ENCODE assay signal across 1 cellular context in the genomic region with DNA sequence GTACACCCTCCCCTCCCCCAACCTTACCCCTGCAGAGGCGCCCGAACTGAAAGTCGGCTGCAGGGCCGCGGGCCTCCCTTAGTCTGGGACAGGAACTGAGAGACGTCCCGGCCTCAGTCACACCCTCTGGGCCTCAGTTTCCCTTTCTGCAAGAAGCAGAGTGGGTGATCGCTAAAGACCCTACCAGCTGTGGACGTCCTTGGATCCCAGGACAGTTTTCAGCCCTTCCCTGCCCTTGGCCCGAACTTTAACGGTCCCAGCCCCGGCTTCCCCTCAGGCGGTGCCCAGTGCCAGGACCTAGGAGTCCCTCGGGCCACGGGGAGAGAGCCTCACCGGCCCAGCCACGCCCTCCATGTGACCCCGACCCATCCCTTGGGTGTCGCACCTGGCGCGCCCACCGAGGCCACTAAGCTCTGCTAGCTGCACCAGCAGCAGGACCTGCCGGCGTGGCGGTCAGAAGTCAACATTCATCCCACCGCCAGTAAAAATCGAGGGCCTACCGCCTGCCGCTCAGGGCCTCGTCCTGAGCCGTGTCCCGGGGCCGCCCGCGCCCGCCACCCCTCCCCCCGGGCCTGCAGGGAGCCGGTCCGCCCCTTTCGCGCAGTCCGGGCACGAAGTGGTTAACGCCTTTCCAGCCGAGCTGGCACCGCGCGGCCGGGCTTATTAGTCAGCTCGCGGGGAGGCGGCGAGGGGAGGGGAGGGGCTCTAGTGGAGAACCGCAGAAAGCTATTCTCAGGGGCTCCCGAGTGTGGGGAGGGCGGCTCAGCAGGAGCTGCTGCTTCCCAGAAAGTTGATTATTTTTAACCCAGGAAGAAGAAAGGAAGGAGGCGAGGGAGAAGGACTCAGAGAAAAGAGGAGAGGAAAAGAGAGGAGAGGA.
TF ChIP-seq lines count a peak whose summit lies in the region.

No MANE protein-coding gene starts in this region.

TF ChIP-seq in HepG2, 621 proteins besides CTCF, POLR2A, EP300 and RAD21 (continued from another document and continues in another):
- TF ChIP-seq, protein P1, sequence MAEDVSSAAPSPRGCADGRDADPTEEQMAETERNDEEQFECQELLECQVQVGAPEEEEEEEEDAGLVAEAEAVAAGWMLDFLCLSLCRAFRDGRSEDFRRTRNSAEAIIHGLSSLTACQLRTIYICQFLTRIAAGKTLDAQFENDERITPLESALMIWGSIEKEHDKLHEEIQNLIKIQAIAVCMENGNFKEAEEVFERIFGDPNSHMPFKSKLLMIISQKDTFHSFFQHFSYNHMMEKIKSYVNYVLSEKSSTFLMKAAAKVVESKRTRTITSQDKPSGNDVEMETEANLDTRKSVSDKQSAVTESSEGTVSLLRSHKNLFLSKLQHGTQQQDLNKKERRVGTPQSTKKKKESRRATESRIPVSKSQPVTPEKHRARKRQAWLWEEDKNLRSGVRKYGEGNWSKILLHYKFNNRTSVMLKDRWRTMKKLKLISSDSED (CRISPR knock-in tag; IDR thresholded peaks at IDR 0.05): 0 out of 2 replicates have a peak, but pooled peaks have one; percentile 42
- TF ChIP-seq ZNF280D (CRISPR knock-in tag; IDR thresholded peaks at IDR 0.05): no peak
- TF ChIP-seq ZNF572 (CRISPR knock-in tag; IDR thresholded peaks at IDR 0.05): peak; percentile 40; the same call in 1 of the 2 replicates
- peak; percentile 85 for TF ChIP-seq CBFB (CRISPR knock-in tag; IDR thresholded peaks at IDR 0.05)
- peak; percentile 64; the same call in 1 of the 2 replicates for TF ChIP-seq MEIS2 (CRISPR knock-in tag; IDR thresholded peaks at IDR 0.05)
- TF ChIP-seq IRF2 (CRISPR knock-in tag; IDR thresholded peaks at IDR 0.05): 0 out of 2 replicates have a peak, but pooled peaks have one; percentile 49
- TF ChIP-seq TBX2 (CRISPR knock-in tag; IDR thresholded peaks at IDR 0.05; ENCODE audit: borderline replicate concordance): peak; percentile 85
- TF ChIP-seq AGO2 (optimal IDR thresholded peaks at IDR 0.05; ENCODE audit: low read depth, low read length): peak; percentile 93
- TF ChIP-seq, protein P2, sequence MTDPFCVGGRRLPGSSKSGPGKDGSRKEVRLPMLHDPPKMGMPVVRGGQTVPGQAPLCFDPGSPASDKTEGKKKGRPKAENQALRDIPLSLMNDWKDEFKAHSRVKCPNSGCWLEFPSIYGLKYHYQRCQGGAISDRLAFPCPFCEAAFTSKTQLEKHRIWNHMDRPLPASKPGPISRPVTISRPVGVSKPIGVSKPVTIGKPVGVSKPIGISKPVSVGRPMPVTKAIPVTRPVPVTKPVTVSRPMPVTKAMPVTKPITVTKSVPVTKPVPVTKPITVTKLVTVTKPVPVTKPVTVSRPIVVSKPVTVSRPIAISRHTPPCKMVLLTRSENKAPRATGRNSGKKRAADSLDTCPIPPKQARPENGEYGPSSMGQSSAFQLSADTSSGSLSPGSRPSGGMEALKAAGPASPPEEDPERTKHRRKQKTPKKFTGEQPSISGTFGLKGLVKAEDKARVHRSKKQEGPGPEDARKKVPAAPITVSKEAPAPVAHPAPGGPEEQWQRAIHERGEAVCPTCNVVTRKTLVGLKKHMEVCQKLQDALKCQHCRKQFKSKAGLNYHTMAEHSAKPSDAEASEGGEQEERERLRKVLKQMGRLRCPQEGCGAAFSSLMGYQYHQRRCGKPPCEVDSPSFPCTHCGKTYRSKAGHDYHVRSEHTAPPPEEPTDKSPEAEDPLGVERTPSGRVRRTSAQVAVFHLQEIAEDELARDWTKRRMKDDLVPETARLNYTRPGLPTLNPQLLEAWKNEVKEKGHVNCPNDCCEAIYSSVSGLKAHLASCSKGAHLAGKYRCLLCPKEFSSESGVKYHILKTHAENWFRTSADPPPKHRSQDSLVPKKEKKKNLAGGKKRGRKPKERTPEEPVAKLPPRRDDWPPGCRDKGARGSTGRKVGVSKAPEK (CRISPR knock-in tag; IDR thresholded peaks at IDR 0.05; ENCODE audit: borderline replicate concordance): no peak
- TF ChIP-seq FOXC1 (CRISPR knock-in tag; IDR thresholded peaks at IDR 0.05; ENCODE audit: borderline replicate concordance): no peak
- TF ChIP-seq, protein P3, sequence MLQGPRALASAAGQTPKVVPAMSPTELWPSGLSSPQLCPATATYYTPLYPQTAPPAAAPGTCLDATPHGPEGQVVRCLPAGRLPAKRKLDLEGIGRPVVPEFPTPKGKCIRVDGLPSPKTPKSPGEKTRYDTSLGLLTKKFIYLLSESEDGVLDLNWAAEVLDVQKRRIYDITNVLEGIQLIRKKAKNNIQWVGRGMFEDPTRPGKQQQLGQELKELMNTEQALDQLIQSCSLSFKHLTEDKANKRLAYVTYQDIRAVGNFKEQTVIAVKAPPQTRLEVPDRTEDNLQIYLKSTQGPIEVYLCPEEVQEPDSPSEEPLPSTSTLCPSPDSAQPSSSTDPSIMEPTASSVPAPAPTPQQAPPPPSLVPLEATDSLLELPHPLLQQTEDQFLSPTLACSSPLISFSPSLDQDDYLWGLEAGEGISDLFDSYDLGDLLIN (CRISPR knock-in tag; IDR thresholded peaks at IDR 0.05; ENCODE audit: borderline replicate concordance): peak; percentile 45; the same call in 1 of the 2 replicates
- TF ChIP-seq DRAP1 (CRISPR knock-in tag; IDR thresholded peaks at IDR 0.05): peak; percentile 60; the same call in 1 of the 2 replicates
- peak; percentile 42; the same call in 1 of the 2 replicates for TF ChIP-seq ZBTB7A (CRISPR knock-in tag; IDR thresholded peaks at IDR 0.05)
- TF ChIP-seq ELF3 (CRISPR knock-in tag; IDR thresholded peaks at IDR 0.05): peak; percentile 46; the same call in 1 of the 2 replicates
- TF ChIP-seq CBX1 (IDR thresholded peaks at IDR 0.05; ENCODE audit: low read depth): no peak
- TF ChIP-seq HCFC1 (IDR thresholded peaks at IDR 0.05; ENCODE audit: low read depth, low read length): no peak
- peak; percentile 37; the same call in 1 of the 2 replicates for TF ChIP-seq TRAFD1 (CRISPR knock-in tag; IDR thresholded peaks at IDR 0.05; ENCODE audit: borderline replicate concordance)
- peak; percentile 81; the same call in 1 of the 2 replicates for TF ChIP-seq ZNF749 (CRISPR knock-in tag; IDR thresholded peaks at IDR 0.05; ENCODE audit: borderline replicate concordance)
- TF ChIP-seq KAT8 (CRISPR knock-in tag; IDR thresholded peaks at IDR 0.05): peak; percentile 60
- TF ChIP-seq ZNF607 (CRISPR knock-in tag; IDR thresholded peaks at IDR 0.05; ENCODE audit: borderline replicate concordance): peak; percentile 57; the same call in 1 of the 2 replicates
- peak; percentile 47; the same call in 1 of the 2 replicates for TF ChIP-seq BCL3 (CRISPR knock-in tag; IDR thresholded peaks at IDR 0.05)
- TF ChIP-seq, protein P4, sequence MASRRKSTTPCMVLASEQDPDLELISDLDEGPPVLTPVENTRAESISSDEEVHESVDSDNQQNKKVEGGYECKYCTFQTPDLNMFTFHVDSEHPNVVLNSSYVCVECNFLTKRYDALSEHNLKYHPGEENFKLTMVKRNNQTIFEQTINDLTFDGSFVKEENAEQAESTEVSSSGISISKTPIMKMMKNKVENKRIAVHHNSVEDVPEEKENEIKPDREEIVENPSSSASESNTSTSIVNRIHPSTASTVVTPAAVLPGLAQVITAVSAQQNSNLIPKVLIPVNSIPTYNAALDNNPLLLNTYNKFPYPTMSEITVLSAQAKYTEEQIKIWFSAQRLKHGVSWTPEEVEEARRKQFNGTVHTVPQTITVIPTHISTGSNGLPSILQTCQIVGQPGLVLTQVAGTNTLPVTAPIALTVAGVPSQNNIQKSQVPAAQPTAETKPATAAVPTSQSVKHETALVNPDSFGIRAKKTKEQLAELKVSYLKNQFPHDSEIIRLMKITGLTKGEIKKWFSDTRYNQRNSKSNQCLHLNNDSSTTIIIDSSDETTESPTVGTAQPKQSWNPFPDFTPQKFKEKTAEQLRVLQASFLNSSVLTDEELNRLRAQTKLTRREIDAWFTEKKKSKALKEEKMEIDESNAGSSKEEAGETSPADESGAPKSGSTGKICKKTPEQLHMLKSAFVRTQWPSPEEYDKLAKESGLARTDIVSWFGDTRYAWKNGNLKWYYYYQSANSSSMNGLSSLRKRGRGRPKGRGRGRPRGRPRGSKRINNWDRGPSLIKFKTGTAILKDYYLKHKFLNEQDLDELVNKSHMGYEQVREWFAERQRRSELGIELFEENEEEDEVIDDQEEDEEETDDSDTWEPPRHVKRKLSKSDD (CRISPR knock-in tag; IDR thresholded peaks at IDR 0.05; ENCODE audit: low read depth): 0 out of 2 replicates have a peak, but pooled peaks have one; percentile 56
- no peak for TF ChIP-seq CREB1 (IDR thresholded peaks at IDR 0.05)
- no peak for TF ChIP-seq CREB1 (CRISPR knock-in tag; IDR thresholded peaks at IDR 0.05)
- TF ChIP-seq ZFP91 (CRISPR knock-in tag; IDR thresholded peaks at IDR 0.05; ENCODE audit: borderline replicate concordance): peak; percentile 72
- TF ChIP-seq MTF1 (CRISPR knock-in tag; IDR thresholded peaks at IDR 0.05): peak; percentile 43; the same call in 1 of the 2 replicates
- TF ChIP-seq TOPORS (CRISPR knock-in tag; IDR thresholded peaks at IDR 0.05): peak; percentile 30; the same call in 1 of the 2 replicates
- TF ChIP-seq ZNF30 (CRISPR knock-in tag; IDR thresholded peaks at IDR 0.05): no peak
- TF ChIP-seq HNRNPK (IDR thresholded peaks at IDR 0.05; ENCODE audit: low read depth, low read length, poor library complexity, severe bottlenecking): peak; percentile 75
- TF ChIP-seq ZNF468 (CRISPR knock-in tag; IDR thresholded peaks at IDR 0.05): 0 out of 2 replicates have a peak, but pooled peaks have one; percentile 76
- no peak for TF ChIP-seq ZNF720 (CRISPR knock-in tag; IDR thresholded peaks at IDR 0.05)
- no peak for TF ChIP-seq RFXANK (CRISPR knock-in tag; IDR thresholded peaks at IDR 0.05)
- TF ChIP-seq, protein P5, sequence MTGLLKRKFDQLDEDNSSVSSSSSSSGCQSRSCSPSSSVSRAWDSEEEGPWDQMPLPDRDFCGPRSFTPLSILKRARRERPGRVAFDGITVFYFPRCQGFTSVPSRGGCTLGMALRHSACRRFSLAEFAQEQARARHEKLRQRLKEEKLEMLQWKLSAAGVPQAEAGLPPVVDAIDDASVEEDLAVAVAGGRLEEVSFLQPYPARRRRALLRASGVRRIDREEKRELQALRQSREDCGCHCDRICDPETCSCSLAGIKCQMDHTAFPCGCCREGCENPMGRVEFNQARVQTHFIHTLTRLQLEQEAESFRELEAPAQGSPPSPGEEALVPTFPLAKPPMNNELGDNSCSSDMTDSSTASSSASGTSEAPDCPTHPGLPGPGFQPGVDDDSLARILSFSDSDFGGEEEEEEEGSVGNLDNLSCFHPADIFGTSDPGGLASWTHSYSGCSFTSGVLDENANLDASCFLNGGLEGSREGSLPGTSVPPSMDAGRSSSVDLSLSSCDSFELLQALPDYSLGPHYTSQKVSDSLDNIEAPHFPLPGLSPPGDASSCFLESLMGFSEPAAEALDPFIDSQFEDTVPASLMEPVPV (CRISPR knock-in tag; IDR thresholded peaks at IDR 0.05): peak; percentile 76
